In the genomic region with DNA sequence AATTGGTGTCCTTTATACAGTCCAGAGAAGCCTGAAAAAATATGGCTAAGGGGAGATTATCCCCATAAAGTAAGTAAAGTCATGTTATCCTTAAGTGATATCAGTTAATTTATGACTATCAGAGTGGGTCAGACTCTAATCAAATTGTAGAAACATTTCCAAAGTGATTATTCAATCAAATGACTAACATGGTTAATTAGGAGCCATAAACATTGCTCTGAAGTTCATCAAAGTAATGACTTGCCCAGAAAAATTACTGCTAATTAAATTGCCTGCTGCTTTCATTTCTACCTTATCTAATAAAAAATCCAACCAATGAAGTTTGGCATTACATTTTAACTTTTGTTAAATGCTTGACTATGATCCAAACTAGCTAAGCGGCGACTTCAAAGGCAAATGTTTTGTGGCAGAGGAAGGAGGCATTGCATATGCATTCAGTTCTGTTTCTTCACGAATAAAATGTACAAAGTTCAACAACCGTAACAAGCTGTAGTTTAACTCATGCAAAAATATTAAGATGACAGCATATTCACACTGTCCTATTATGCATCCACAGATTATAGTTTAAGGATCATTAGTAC, we compare ENCODE assay signal across 21 cellular contexts.
DNase-seq lines count a peak whose midpoint lies in the region; FAIRE-seq and TF ChIP-seq lines count a peak whose summit lies in the region.
"Had no signal": no experiment of that assay in that cellular context is flagged by ENCODE, and none has a peak within 500 bp of the region (broad histone marks: within the 10 kb centered on the region; RNA-seq: fewer than 3 reads in every experiment).

No MANE protein-coding gene starts in this region.

- no peaks in the 10 kb centered on the region for H3K9me2 ChIP-seq in SK-N-SH

- H3K9ac ChIP-seq in SK-N-SH: no peak overlapping the region
- H3K9ac ChIP-seq: BLaER1 treated with 17β-estradiol and CSF1 and Interleukin-3, amounts not matched to agents 10 nM and 100 nM; GM23248 had no signal

- H3K4me2 ChIP-seq in SK-N-SH: no peak overlapping the region
- H3K4me2 ChIP-seq: BLaER1 treated with 17β-estradiol and CSF1 and Interleukin-3, amounts not matched to agents 10 nM and 100 nM had no signal

- no peaks in the 10 kb centered on the region for H3K9me3 ChIP-seq in SK-N-SH
- H3K9me3 ChIP-seq: BLaER1 treated with 17β-estradiol and CSF1 and Interleukin-3, amounts not matched to agents 10 nM and 100 nM; SJCRH30 had no signal

- H4K20me1 ChIP-seq in SK-N-SH (ENCODE audit: insufficient read depth): no peaks in the 10 kb centered on the region
- H4K20me1 ChIP-seq: BLaER1 treated with 17β-estradiol and CSF1 and Interleukin-3, amounts not matched to agents 10 nM and 100 nM had no signal

- no peak for TF ChIP-seq RAD21 in SK-N-SH (IDR thresholded peaks at IDR 0.05; ENCODE audit: low read length)

- H3K4me3 ChIP-seq in SK-N-SH (ENCODE audit: low read depth in 2 of 2, low read length in 1 of 2): no peak overlapping the region
- H3K4me3 ChIP-seq in coronary artery: no peak overlapping the region
- H3K4me3 ChIP-seq: BLaER1 treated with 17β-estradiol and CSF1 and Interleukin-3, amounts not matched to agents 10 nM and 100 nM; GM23248; SJCRH30 had no signal

- peak; percentile 22 for DNase-seq in NCI-H1105 treated with DMSO at 0.1 percent for 48 hours (lab: John Stamatoyannopoulos, UW)
- no peak for DNase-seq in NCI-H1105 (lab: John Stamatoyannopoulos, UW)
- peak; percentile 27 for DNase-seq in SK-N-SH
- DNase-seq in NCI-H748 (lab: John Stamatoyannopoulos, UW; ENCODE audit: unreplicated experiment): no peak
- DNase-seq in GM19240 (ENCODE audit: insufficient read length, low spot score): no peak
- DNase-seq in 8988T: no peak
- no peak for DNase-seq in coronary artery (ENCODE audit: low spot score)
- DNase-seq: CD8-positive, alpha-beta memory T cell; DMS79; GM23248; KG1; NCI-H1048; NCI-H2081 treated with DMSO at 0.1 percent for 48 hours; NCI-H226; NCI-H524 treated with DMSO at 0.1 percent for 48 hours; PC-3 had no signal

- TF ChIP-seq EP300 in SK-N-SH (IDR thresholded peaks at IDR 0.05; ENCODE audit: borderline replicate concordance in 1 of 2, low read depth in 1 of 2, low read length in 1 of 2): peak in 1 of 2 experiments; percentile 82; a peak in 1 of 4 replicates

- H3K27ac ChIP-seq in SK-N-SH (ENCODE audit: low read depth in 2 of 2, low read length in 1 of 2): no peak overlapping the region
- no peak overlapping the region for H3K27ac ChIP-seq in coronary artery
- H3K27ac ChIP-seq: 22Rv1; BLaER1 treated with 17β-estradiol and CSF1 and Interleukin-3, amounts not matched to agents 10 nM and 100 nM; GM23248; SJCRH30 had no signal

- no peak overlapping the region for H2AFZ ChIP-seq in SK-N-SH (ENCODE audit: low read depth)
- H2AFZ ChIP-seq: GM23248 had no signal

- peaks cover 4 to 6% of the 10 kb centered on the region in 2 experiments for H3K36me3 ChIP-seq in SK-N-SH (replicated peaks in 1 of 2; ENCODE audit: control insufficient read depth in 1 of 2, insufficient read depth in 2 of 2, low read length in 1 of 2)
- H3K36me3 ChIP-seq: BLaER1 treated with 17β-estradiol and CSF1 and Interleukin-3, amounts not matched to agents 10 nM and 100 nM had no signal

- CTCF ChIA-PET in SK-N-SH (lab: Yijun Ruan, JAX): interaction anchor here (0.6 to 1.5 kb wide), 4 partner anchors 14 to 126 kb away, joined by 3 read pairs; no protein-coding TSS in a partner anchor

- peaks cover 8% of the 10 kb centered on the region for H3F3A ChIP-seq in SK-N-SH (replicated peaks; ENCODE audit: insufficient read depth)

- peak; percentile 12 for FAIRE-seq in endometrium (lab: Jason Lieb, UNC)
- FAIRE-seq: D721Med had no signal

- TF ChIP-seq CTCF in SK-N-SH (IDR thresholded peaks at IDR 0.05): no peak
- TF ChIP-seq CTCF in coronary artery (IDR thresholded peaks at IDR 0.05): no peak

- H3K27me3 ChIP-seq in SK-N-SH (ENCODE audit: insufficient read depth): no peaks in the 10 kb centered on the region
- H3K27me3 ChIP-seq: BLaER1 treated with 17β-estradiol and CSF1 and Interleukin-3, amounts not matched to agents 10 nM and 100 nM; SJCRH30 had no signal

- 72% methylated on average over 4 of the region's 4 CpGs for WGBS in SK-N-SH (ENCODE audit: low lambda C conversion rate)

- no peaks in the 10 kb centered on the region for H3K79me2 ChIP-seq in SK-N-SH (ENCODE audit: insufficient read depth)

- POLR2A ChIA-PET in SK-N-SH (lab: Yijun Ruan, JAX): no interaction called here

- H3K4me1 ChIP-seq in SK-N-SH (ENCODE audit: control insufficient read depth in 1 of 2, insufficient read depth in 2 of 2, low read depth in 1 of 2, low read length in 1 of 2): peaks cover 0 to 16% of the 10 kb centered on the region in 2 experiments; a peak in 3 of 4 replicates

TF ChIP-seq in SK-N-SH, 30 proteins besides CTCF, POLR2A, EP300 and RAD21:
- TF ChIP-seq GATA2 (CRISPR knock-in tag; IDR thresholded peaks at IDR 0.05) (peak; percentile 67), RXRA (IDR thresholded peaks at IDR 0.05; ENCODE audit: borderline replicate concordance, low read depth) (no peak), PBX3 (IDR thresholded peaks at IDR 0.05) (peak; percentile 20; the same call in 1 of the 2 replicates), ZBTB33 (IDR thresholded peaks at IDR 0.05; ENCODE audit: borderline replicate concordance, low read depth) (no peak), RCOR1 (IDR thresholded peaks at IDR 0.05; ENCODE audit: low read length) (peak; percentile 90), TEAD4 (IDR thresholded peaks at IDR 0.05; ENCODE audit: borderline replicate concordance, insufficient read depth) (peak; percentile 88), JUND (IDR thresholded peaks at IDR 0.05) (0 out of 2 replicates have a peak, but pooled peaks have one; percentile 6), TCF12 (IDR thresholded peaks at IDR 0.05) (peak; percentile 40; the same call in 1 of the 2 replicates), CHD2 (IDR thresholded peaks at IDR 0.05; ENCODE audit: low read length, partially characterized antibody) (peak; percentile 46)

Comparison
In these comparisons a context has a peak if more than half of its experiments do, and no peak if none do; other contexts are left out.
1. DNase-seq: peak in NCI-H1105 treated with DMSO at 0.1 percent for 48 hours (single experiment) and SK-N-SH (single experiment); none in NCI-H1105 (single experiment), NCI-H748 (single experiment), GM19240 (single experiment), 8988T (single experiment) and coronary artery (single experiment).